31 cellular contexts compared by ENCODE assay signal in genomic region chr14:87088588-87088987, GRCh38.
"Had no signal": no experiment of that assay in that cellular context is flagged by ENCODE, and none has a peak within 500 bp of the region (broad histone marks: within the 10 kb centered on the region; RNA-seq: fewer than 3 reads in every experiment).

No MANE protein-coding gene starts in this region.

- H3K27ac ChIP-seq: adrenal gland, body of pancreas, esophagus muscularis mucosa, foreskin keratinocyte, gastrocnemius medialis, WERI-Rb-1 had no signal

- H3K9me3 ChIP-seq: adrenal gland, body of pancreas, esophagus muscularis mucosa, gastrocnemius medialis had no signal

- ATAC-seq: activated CD4-positive, CD25-positive, alpha-beta regulatory T cell treated with anti-CD3 and anti-CD28 coated beads, Interleukin-2, amount 50 U/mL, for 24 hours; activated CD8-positive, alpha-beta T cell treated with anti-CD3 and anti-CD28 coated beads for 36 hours; activated naive CD8-positive, alpha-beta T cell treated with anti-CD3 and anti-CD28 coated beads, Interleukin-2, amount 50 U/mL, for 24 hours; activated T-cell treated with anti-CD3 and anti-CD28 coated beads, Interleukin-2, amount 50 U/mL, for 4 hours; activated T-helper 17 cell treated with anti-CD3 and anti-CD28 coated beads, Interleukin-2, amount 50 U/mL, for 72 hours; body of pancreas; effector memory CD8-positive, alpha-beta T cell; foreskin keratinocyte; gastrocnemius medialis; T-helper 17 cell had no signal

- H3K36me3 ChIP-seq: adrenal gland, esophagus muscularis mucosa, gastrocnemius medialis, WERI-Rb-1 had no signal

- H3K4me3 ChIP-seq: adrenal gland, body of pancreas, esophagus muscularis mucosa, gastrocnemius medialis had no signal

- DNase-seq: activated B cell treated with CpG ODN at 0.5 μM for 24 hours; activated CD4-positive, alpha-beta T cell treated with anti-CD3 and anti-CD28 coated beads for 48 hours; activated CD4-positive, alpha-beta T cell treated with anti-CD3 and anti-CD28 coated beads, Interleukin-2, amount 50 U/mL, for 1 hour; activated CD4-positive, alpha-beta T cell treated with anti-CD3 and anti-CD28 coated beads, Interleukin-2, amount 50 U/mL, for 48 hours; activated CD8-positive, alpha-beta memory T cell treated with anti-CD3 and anti-CD28 coated beads for 24 hours; activated CD8-positive, alpha-beta T cell treated with anti-CD3 and anti-CD28 coated beads for 36 hours; activated effector memory CD4-positive, alpha-beta T cell treated with Interleukin-2 at 50 U/mL for 16 hours; activated naive CD4-positive, alpha-beta T cell treated with anti-CD3 and anti-CD28 coated beads for 36 hours; activated naive CD8-positive, alpha-beta T cell treated with anti-CD3 and anti-CD28 coated beads for 36 hours; activated naive CD8-positive, alpha-beta T cell treated with anti-CD3 and anti-CD28 coated beads, Interleukin-2, amount 50 U/mL, for 24 hours; activated T-cell treated with anti-CD3 and anti-CD28 coated beads, Interleukin-2, amount 50 U/mL, for 4 hours; adrenal gland; amygdala; aorta; body of pancreas; caudate nucleus; cortex of kidney; dermis blood vessel endothelial cell; effector CD4-positive, alpha-beta T cell; effector memory CD8-positive, alpha-beta T cell; erythroblast; foreskin keratinocyte; gastrocnemius medialis; glutamatergic neuron; T-helper 1 cell; T-helper 17 cell; T1000; WERI-Rb-1 had no signal

- H3K27me3 ChIP-seq: adrenal gland, body of pancreas, esophagus muscularis mucosa, foreskin keratinocyte, gastrocnemius medialis had no signal

- H3K4me1 ChIP-seq: adrenal gland, body of pancreas, esophagus muscularis mucosa, gastrocnemius medialis had no signal
